Comparison of ENCODE assay signal across 8 cellular contexts in genomic region chrX:20442597-20442996, GRCh38.
DNase-seq lines count a peak whose midpoint lies in the region; ATAC-seq and TF ChIP-seq lines count a peak whose summit lies in the region.

No MANE protein-coding gene starts in this region.

- TF ChIP-seq CTCF in GM10266 (IDR thresholded peaks at IDR 0.05; ENCODE audit: control insufficient read depth, insufficient read depth, low read depth, missing control alignments), result peak; percentile 51
- peak; percentile 71 for TF ChIP-seq CTCF in VCaP (conservative IDR thresholded peaks at IDR 0.05)

- in situ Hi-C loops in T47D (cut with HindIII; ENCODE audit: low pct_unique_long_range_greater_than_20kb, low sequenced_read_pairs), result no loop called here

- ATAC-seq in HG02973 (IDR thresholded peaks at IDR 0.05; ENCODE audit: unreplicated experiment) (peak; percentile 66), HG02588 (IDR thresholded peaks at IDR 0.05; ENCODE audit: unreplicated experiment) (no peak)

- DNase-seq in GM10266 (ENCODE audit: extremely low spot score) (peak; percentile 14), NCI-H2171 treated with DMSO at 0.1 percent for 48 hours (lab: John Stamatoyannopoulos, UW) (peak; percentile 42), T47D (ENCODE audit: low read depth in 1 of 2, low spot score in 1 of 2) (peak; percentile 6 to 86), islet precursor cell (peak; percentile 79)
- peak; percentile 57 to 74 (median 65) for DNase-seq in stimulated activated CD4-positive, alpha-beta T cell treated with anti-CD3 and anti-CD28 coated beads, Interleukin-1b, Interleukin-23, amount 100 ng/mL, for 24 hours (ENCODE audit: low read depth in 4 of 4, low spot score in 1 of 4)

- H3K27ac ChIP-seq in VCaP, result no peak overlapping the region

Comparison
In these comparisons a context has a peak if more than half of its experiments do, and no peak if none do; other contexts are left out.
1. DNase-seq: peak in every context shown above with its lines; median percentile 79 in islet precursor cell; 65 in stimulated activated CD4-positive, alpha-beta T cell treated with anti-CD3 and anti-CD28 coated beads, Interleukin-1b, Interleukin-23, amount 100 ng/mL, for 24 hours; 46 in T47D; 42 in NCI-H2171 treated with DMSO at 0.1 percent for 48 hours; 14 in GM10266.